Comparison of ENCODE assay signal across 9 cellular contexts in genomic region chr5:69493235-69493925, GRCh38. TPM values are rescaled to one million over a fixed set of nuclear protein-coding genes. Genes with fewer than 3 reads are reported as not detected.
DNase-seq lines count a peak whose midpoint lies in the region; ATAC-seq and TF ChIP-seq lines count a peak whose summit lies in the region.
"Had no signal": no experiment of that assay in that cellular context is flagged by ENCODE, and none has a peak within 500 bp of the region (broad histone marks: within the 10 kb centered on the region; RNA-seq: fewer than 3 reads in every experiment).

No MANE protein-coding gene starts in this region.

- H3K4me3 Mint-ChIP-seq in glutamatergic neuron (ENCODE audit: unreplicated experiment): peak overlapping the region; percentile 86

- H3K79me2 ChIP-seq in parathyroid adenoma: peaks cover 6% of the 10 kb centered on the region

- peaks cover 7% of the 10 kb centered on the region for H3K27me3 Mint-ChIP-seq in glutamatergic neuron (ENCODE audit: unreplicated experiment)

- peak overlapping the region; percentile 84 for H3K4me3 ChIP-seq in HUES48 (ENCODE audit: low read depth, low read length)
- H3K4me3 ChIP-seq in parathyroid adenoma (ENCODE audit: low read depth, low read length): peak overlapping the region; percentile 78

- no peaks in the 10 kb centered on the region for H3K36me3 Mint-ChIP-seq in glutamatergic neuron (ENCODE audit: unreplicated experiment)

- H3K36me3 ChIP-seq in HUES48 (ENCODE audit: control insufficient read depth, insufficient read depth, low read length) (no peaks in the 10 kb centered on the region), parathyroid adenoma (ENCODE audit: control insufficient read depth, insufficient read depth, low read length) (no peaks in the 10 kb centered on the region)

- peaks cover 35% of the 10 kb centered on the region for H3K4me1 ChIP-seq in HUES48 (ENCODE audit: control insufficient read depth, insufficient read depth, low read length)
- H3K4me1 ChIP-seq in parathyroid adenoma: no peaks in the 10 kb centered on the region

- H2AFZ ChIP-seq in parathyroid adenoma: peak overlapping the region; percentile 84

- peaks cover 5% of the 10 kb centered on the region for H3K9me3 Mint-ChIP-seq in glutamatergic neuron (ENCODE audit: unreplicated experiment)

- H3K27ac Mint-ChIP-seq in glutamatergic neuron (ENCODE audit: unreplicated experiment): no peak overlapping the region

- no peak for ATAC-seq in GM19397 (IDR thresholded peaks at IDR 0.05; ENCODE audit: unreplicated experiment)

- TF ChIP-seq CTCF in glutamatergic neuron (IDR thresholded peaks at IDR 0.05; ENCODE audit: partially characterized antibody, unreplicated experiment) (no peak), parathyroid adenoma (IDR thresholded peaks at IDR 0.05) (no peak)

- H3K9me3 ChIP-seq in HUES48 (ENCODE audit: control insufficient read depth, insufficient read depth, low read length) (no peaks in the 10 kb centered on the region), parathyroid adenoma (ENCODE audit: control insufficient read depth, low read length) (no peaks in the 10 kb centered on the region)

- H3K27me3 ChIP-seq in HUES48 (ENCODE audit: control insufficient read depth, insufficient read depth, low read length) (peaks cover 9% of the 10 kb centered on the region; the same call in 1 of the 2 replicates), parathyroid adenoma (ENCODE audit: control insufficient read depth, insufficient read depth, low read length) (no peaks in the 10 kb centered on the region)

- no peaks in the 10 kb centered on the region for H3K4me1 Mint-ChIP-seq in glutamatergic neuron (ENCODE audit: low read depth, unreplicated experiment)

- peak; percentile 20 to 29 for DNase-seq in NCI-H2081 (lab: John Stamatoyannopoulos, UW)
- DNase-seq in NCI-H2081 treated with DMSO at 0.1 percent for 48 hours (lab: John Stamatoyannopoulos, UW): no peak
- peak; percentile 32 to 34 for DNase-seq in activated T-cell treated with anti-CD3 and anti-CD28 coated beads, Interleukin-2, amount 50 U/mL, for 48 hours
- DNase-seq in glutamatergic neuron: peak; percentile 42
- no peak for DNase-seq in occipital lobe (lab: John Stamatoyannopoulos, UW)
- DNase-seq: DND-41 had no signal

- H3K9ac ChIP-seq in HUES48 (ENCODE audit: low read depth, low read length): peak overlapping the region; percentile 77
- H3K9ac ChIP-seq in parathyroid adenoma: no peak overlapping the region

- H3K4me2 ChIP-seq in parathyroid adenoma (ENCODE audit: low read length): peak overlapping the region; percentile 83

- H3K27ac ChIP-seq in HUES48 (ENCODE audit: low read depth, low read length) (peak overlapping the region; percentile 88), parathyroid adenoma (peak overlapping the region; percentile 56)

RNA-seq across cellular contexts. Expression of gene OCLN, which starts 0.8 kb away (rescaled TPM):
- total RNA-seq in glutamatergic neuron (ENCODE audit: unreplicated experiment): 4.3 TPM
- total RNA-seq in occipital lobe: 3.6 TPM

Comparison
In these comparisons a context has a peak if more than half of its experiments do, and no peak if none do; other contexts are left out.
1. DNase-seq: peak in NCI-H2081 (2 of 2), activated T-cell treated with anti-CD3 and anti-CD28 coated beads, Interleukin-2, amount 50 U/mL, for 48 hours (2 of 2) and glutamatergic neuron (single experiment); none in NCI-H2081 treated with DMSO at 0.1 percent for 48 hours (single experiment) and occipital lobe (single experiment).